In genomic region chr19:10086904-10087256, GRCh38 we compare ENCODE assay signal across 8 cellular contexts. TPM values are rescaled to one million over a fixed set of nuclear protein-coding genes. Genes with fewer than 3 reads are reported as not detected.
DNase-seq lines count a peak whose midpoint lies in the region; ATAC-seq and TF ChIP-seq lines count a peak whose summit lies in the region.

No MANE protein-coding gene starts in this region.

- intact Hi-C loops in dendritic cell treated with granulocyte-macrophage colony-stimulating factor and Interleukin-4, amounts not matched to agents 40 ng/mL and 50 ng/mL, for 4 days (cut with micrococcal nuclease): no loop called here

- WGBS in urinary bladder: 8% methylated on average over 26 of the region's 26 CpGs

- CTCF ChIA-PET in BJ (lab: Yijun Ruan, JAX): no interaction called here

- H3K27me3 Mint-ChIP-seq in dendritic cell treated with granulocyte-macrophage colony-stimulating factor and Interleukin-4, amounts not matched to agents 40 ng/mL and 50 ng/mL, for 4 days: peaks cover 4% of the 10 kb centered on the region
- H3K27me3 Mint-ChIP-seq in naive B cell (no peaks in the 10 kb centered on the region), endothelial cell (ENCODE audit: unreplicated experiment) (peaks cover 8% of the 10 kb centered on the region)

- H3K27ac ChIP-seq in urinary bladder (ENCODE audit: low read depth): peak overlapping the region; percentile 76

- no peaks in the 10 kb centered on the region for H3K27me3 ChIP-seq in BJ (ENCODE audit: control insufficient read depth, insufficient read depth, low read length)

- H3K4me1 ChIP-seq in urinary bladder (ENCODE audit: insufficient read depth): no peaks in the 10 kb centered on the region

- peaks cover 51% of the 10 kb centered on the region for H3K36me3 Mint-ChIP-seq in dendritic cell treated with granulocyte-macrophage colony-stimulating factor and Interleukin-4, amounts not matched to agents 40 ng/mL and 50 ng/mL, for 4 days (ENCODE audit: low read depth)
- H3K36me3 Mint-ChIP-seq in naive B cell (peaks cover 5 to 7% of the 10 kb centered on the region in 2 donors), endothelial cell (ENCODE audit: low read depth, unreplicated experiment) (peaks cover 3% of the 10 kb centered on the region)

- POLR2A ChIA-PET in BJ (lab: Charles Lee): no interaction called here

- H3K9me3 Mint-ChIP-seq in dendritic cell treated with granulocyte-macrophage colony-stimulating factor and Interleukin-4, amounts not matched to agents 40 ng/mL and 50 ng/mL, for 4 days: no peaks in the 10 kb centered on the region
- H3K9me3 Mint-ChIP-seq in naive B cell: peaks cover 0 to 2% (median 0%) of the 10 kb centered on the region in 7 donors
- H3K9me3 Mint-ChIP-seq in endothelial cell (ENCODE audit: unreplicated experiment): no peaks in the 10 kb centered on the region

- peaks cover 26% of the 10 kb centered on the region for H3K4me1 Mint-ChIP-seq in dendritic cell treated with granulocyte-macrophage colony-stimulating factor and Interleukin-4, amounts not matched to agents 40 ng/mL and 50 ng/mL, for 4 days (ENCODE audit: low read depth)
- H3K4me1 Mint-ChIP-seq in naive B cell: peaks cover 15 to 26% (median 23%) of the 10 kb centered on the region in 3 donors
- H3K4me1 Mint-ChIP-seq in endothelial cell (ENCODE audit: unreplicated experiment): no peaks in the 10 kb centered on the region

- ATAC-seq in naive B cell (ENCODE audit: low read depth in 2 of 2) (no peak), GM19467 (IDR thresholded peaks at IDR 0.05; ENCODE audit: unreplicated experiment) (no peak)

- H3K4me3 Mint-ChIP-seq in dendritic cell treated with granulocyte-macrophage colony-stimulating factor and Interleukin-4, amounts not matched to agents 40 ng/mL and 50 ng/mL, for 4 days: peak overlapping the region; percentile 88
- H3K4me3 Mint-ChIP-seq in naive B cell (peak overlapping the region; percentile 71 to 94 (median 88)), endothelial cell (ENCODE audit: unreplicated experiment) (no peak overlapping the region)

- H3K4me3 ChIP-seq in BJ (ENCODE audit: low read depth, low read length): peak overlapping the region; percentile 99
- peak overlapping the region; percentile 92 for H3K4me3 ChIP-seq in urinary bladder (ENCODE audit: low read depth, low read length)

- peak overlapping the region; percentile 83 for H3K27ac Mint-ChIP-seq in dendritic cell treated with granulocyte-macrophage colony-stimulating factor and Interleukin-4, amounts not matched to agents 40 ng/mL and 50 ng/mL, for 4 days
- H3K27ac Mint-ChIP-seq in naive B cell (peak overlapping the region in 3 of 6 donors; percentile 5 to 79 (median 50)), endothelial cell (ENCODE audit: unreplicated experiment) (no peak overlapping the region)

- H3K36me3 ChIP-seq in BJ (ENCODE audit: control insufficient read depth, insufficient read depth, low read length) (peaks cover 10% of the 10 kb centered on the region), urinary bladder (ENCODE audit: insufficient read depth) (no peaks in the 10 kb centered on the region)

- TF ChIP-seq CTCF in BJ (IDR thresholded peaks at IDR 0.05; ENCODE audit: insufficient read depth, low read depth, low read length): no peak
- TF ChIP-seq CTCF in endothelial cell (IDR thresholded peaks at IDR 0.05; ENCODE audit: unreplicated experiment): no peak

- DNase-seq in BJ (ENCODE audit: low read depth) (no peak), T follicular helper cell (ENCODE audit: low read depth) (peak; percentile 20), naive B cell (no peak), HuH-7.5 (ENCODE audit: low spot score) (no peak), endothelial cell (ENCODE audit: low spot score) (no peak)

RNA-seq across cellular contexts. Expression of gene SHFL, which starts 0.8 kb away (rescaled TPM):
- polyA plus RNA-seq in BJ (2011; rRNA removed) (30.1 and 42.2 TPM in 2 replicates), naive B cell (ENCODE audit: low read depth in 6 of 6) (10 to 100 TPM; 14.7 to 37.0 (median 23.8) TPM), urinary bladder (43.4 TPM)
- polyA minus RNA-seq in BJ (2011; rRNA and poly(A)+ RNA removed): 14.0 and 19.2 TPM in 2 replicates
- total RNA-seq in urinary bladder (15.5 TPM), endothelial cell (ENCODE audit: unreplicated experiment) (9.2 TPM)

RNA-seq across cellular contexts. Expression of gene ANGPTL6, which starts 15.6 kb away (rescaled TPM):
- polyA plus RNA-seq in BJ (2011; rRNA removed) (0.22 and 0.25 TPM in 2 replicates), naive B cell (ENCODE audit: low read depth in 6 of 6) (1 to 10 TPM in 1 of 6 donors, under 1 TPM in 3, not detected in 2; 0.39 to 1.1 (median 0.65) TPM), urinary bladder (8.4 TPM)
- 0.43 TPM in 1 of 2 replicates, not detected in the other for polyA minus RNA-seq in BJ (2011; rRNA and poly(A)+ RNA removed)
- total RNA-seq in urinary bladder (11.2 TPM), endothelial cell (ENCODE audit: unreplicated experiment) (0.36 TPM)

RNA-seq across cellular contexts. Expression of gene PPAN, which starts 19.3 kb away (rescaled TPM):
- polyA plus RNA-seq in BJ (2011; rRNA removed) (16.9 and 18.1 TPM in 2 replicates), naive B cell (ENCODE audit: low read depth in 6 of 6) (10 to 100 TPM in 5 of 6 donors, 1 to 10 TPM in 1; 7.8 to 30.7 (median 15.1) TPM), urinary bladder (41.1 TPM)
- 41.8 and 72.4 TPM in 2 replicates for polyA minus RNA-seq in BJ (2011; rRNA and poly(A)+ RNA removed)
- total RNA-seq in urinary bladder (10.9 TPM), endothelial cell (ENCODE audit: unreplicated experiment) (39.6 TPM)

RNA-seq across cellular contexts. Expression of gene P2RY11, which starts 24.6 kb away (rescaled TPM):
- polyA plus RNA-seq in BJ (2011; rRNA removed) (1.6 and 2.4 TPM in 2 replicates), naive B cell (ENCODE audit: low read depth in 6 of 6) (1 to 10 TPM in 3 of 6 donors, under 1 TPM in 3; 0.69 to 1.2 (median 0.92) TPM), urinary bladder (9.8 TPM)
- 2.3 and 2.9 TPM in 2 replicates for polyA minus RNA-seq in BJ (2011; rRNA and poly(A)+ RNA removed)
- total RNA-seq in urinary bladder (1.8 TPM), endothelial cell (ENCODE audit: unreplicated experiment) (16.3 TPM)

RNA-seq across cellular contexts. Expression of gene EIF3G, which starts 32.8 kb away (rescaled TPM):
- polyA plus RNA-seq in BJ (2011; rRNA removed) (129 and 169 TPM in 2 replicates), naive B cell (ENCODE audit: low read depth in 6 of 6) (100 to 1,000 TPM; 141 to 177 (median 159) TPM), urinary bladder (252 TPM)
- polyA minus RNA-seq in BJ (2011; rRNA and poly(A)+ RNA removed): 53.2 and 56.3 TPM in 2 replicates
- total RNA-seq in urinary bladder (132 TPM), endothelial cell (ENCODE audit: unreplicated experiment) (286 TPM)
